22 cellular contexts compared by ENCODE assay signal in the genomic region with DNA sequence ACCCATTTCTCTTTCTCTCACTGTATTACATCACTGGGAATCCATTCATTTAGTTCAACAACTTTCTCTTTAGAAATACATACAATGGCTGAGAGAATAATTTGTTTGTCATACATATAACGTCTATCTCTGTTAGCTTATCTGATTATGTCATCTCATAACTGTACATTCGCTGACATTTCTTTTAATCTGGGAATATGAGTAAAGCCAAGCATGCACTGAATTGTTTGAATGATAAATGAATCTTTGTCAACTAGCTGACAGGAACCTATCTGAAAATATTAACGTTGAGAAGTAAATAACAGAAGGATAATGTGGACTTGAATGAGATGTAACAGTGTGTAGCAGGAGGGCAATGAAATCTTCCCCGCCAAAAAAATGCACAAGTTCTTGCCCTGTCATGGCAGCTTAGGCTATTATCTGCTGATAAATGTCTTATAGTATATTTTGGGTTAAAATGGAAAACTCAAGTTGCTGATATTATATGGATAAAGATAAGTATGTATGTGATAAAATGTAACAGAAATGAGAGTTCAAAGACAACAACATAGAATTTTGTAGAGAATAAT.
A peak's percentile ranks its signal among the peaks of the same experiment; 100 is the strongest.
DNase-seq lines count a peak whose midpoint lies in the region; ATAC-seq, FAIRE-seq and TF ChIP-seq lines count a peak whose summit lies in the region.
"Had no signal": no experiment of that assay in that cellular context is flagged by ENCODE, and none has a peak within 500 bp of the region (broad histone marks: within the 10 kb centered on the region; RNA-seq: fewer than 3 reads in every experiment).

No MANE protein-coding gene starts in this region.

- DNase-seq in Karpas-422 (no peak), SK-N-DZ (ENCODE audit: low spot score) (peak; percentile 12), K562 (ENCODE audit: extremely low read depth in 1 of 4, low spot score in 3 of 4) (peak in 1 of 4 experiments; percentile 34), SW480 (ENCODE audit: low spot score) (no peak), medulla oblongata (ENCODE audit: extremely low spot score) (no peak), inferior parietal cortex (ENCODE audit: extremely low spot score) (no peak)
- DNase-seq: 8988T; C1 segment of cervical spinal cord; Calu3; CD4-positive, alpha-beta memory T cell; COR-L47; DMS53; DMS79 treated with DMSO at 0.1 percent for 48 hours; GF-D8; HFFc6 had no signal

- H3K36me3 ChIP-seq in ACC112 (ENCODE audit: insufficient read depth, low read length) (no peaks in the 10 kb centered on the region), Karpas-422 (ENCODE audit: insufficient read depth, low read length) (no peaks in the 10 kb centered on the region), K562 (ENCODE audit: control insufficient read depth, insufficient read depth, low read length) (peaks cover 8% of the 10 kb centered on the region; the same call in 1 of the 3 replicates)
- H3K36me3 ChIP-seq: HAP-1 had no signal

- no peaks in the 10 kb centered on the region for H3K9me3 ChIP-seq in Karpas-422 (ENCODE audit: low read length)
- H3K9me3 ChIP-seq in K562 (replicated peaks; ENCODE audit: control insufficient read depth, insufficient read depth, low read depth, low read length) = peaks cover 7% of the 10 kb centered on the region; the same call in 1 of the 2 replicates
- H3K9me3 ChIP-seq: A549, HAP-1 had no signal

- H3K4me2 ChIP-seq in Karpas-422 (ENCODE audit: low read depth, low read length, poor library complexity, severe bottlenecking) (no peak overlapping the region), K562 (ENCODE audit: insufficient read depth, low read length) (peak overlapping the region; percentile 16; the same call in 1 of the 2 replicates)
- H3K4me2 ChIP-seq: A549, GM23338 had no signal

- H3K4me3 ChIP-seq in ACC112 (ENCODE audit: low read depth, low read length) (no peak overlapping the region), Karpas-422 (ENCODE audit: low read length) (no peak overlapping the region), K562 (no peak overlapping the region)
- H3K4me3 ChIP-seq: A549, GM23338, HAP-1 had no signal

- H3K9ac ChIP-seq in Karpas-422 (ENCODE audit: low read length) (no peak overlapping the region), K562 (ENCODE audit: insufficient read depth in 1 of 2, low read depth in 2 of 2, low read length in 2 of 2) (no peak overlapping the region)

- H4K20me1 ChIP-seq in Karpas-422 (ENCODE audit: insufficient read depth, low read depth, low read length) (no peaks in the 10 kb centered on the region), K562 (replicated peaks; ENCODE audit: control insufficient read depth, insufficient read depth, low read length) (no peaks in the 10 kb centered on the region)

- POLR2A ChIA-PET in K562 (lab: Yijun Ruan, JAX) = interaction anchor here (0.6 to 1.6 kb wide), 3 partner anchors 10 to 267 kb away, joined by 3 to 5 read pairs (median 3); no protein-coding TSS in a partner anchor

- CTCF ChIA-PET in K562 (lab: Yijun Ruan, JAX; ENCODE audit: low intra/inter-chr PET ratio) = no interaction called here

- no peaks in the 10 kb centered on the region for H3K79me2 ChIP-seq in ACC112 (ENCODE audit: control insufficient read depth, insufficient read depth, low read length, unreplicated experiment)
- no peaks in the 10 kb centered on the region for H3K79me2 ChIP-seq in Karpas-422 (ENCODE audit: low read length)
- peaks cover 68% of the 10 kb centered on the region for H3K79me2 ChIP-seq in K562 (ENCODE audit: control insufficient read depth, insufficient read depth, low read length)

- no TSS peak for BruUV-seq in K562 (replicated peaks; lab: Mats Ljungman, UMichigan)

- no peaks in the 10 kb centered on the region for H3K9me1 ChIP-seq in K562 (ENCODE audit: control insufficient read depth, insufficient read depth, low read length)

- H2AFZ ChIP-seq in ACC112 (ENCODE audit: low read length, unreplicated experiment) = peak overlapping the region; percentile 5
- peak overlapping the region; percentile 31 for H2AFZ ChIP-seq in Karpas-422 (ENCODE audit: low read length)
- H2AFZ ChIP-seq in K562 (ENCODE audit: low read depth, low read length) = peak overlapping the region; percentile 46
- H2AFZ ChIP-seq: GM23338 had no signal

- intact Hi-C loops in K562 (cut with micrococcal nuclease) = no loop called here

- no peak for TF ChIP-seq POLR2A in K562 (conservative IDR thresholded peaks at IDR 0.05)

- no peaks in the 10 kb centered on the region for H3K9me2 ChIP-seq in Karpas-422 (replicated peaks; ENCODE audit: insufficient read depth, low read length)

- H3K27me3 ChIP-seq in ACC112 (ENCODE audit: insufficient read depth, low read length) (no peaks in the 10 kb centered on the region), Karpas-422 (ENCODE audit: low read length) (no peaks in the 10 kb centered on the region), K562 (ENCODE audit: control insufficient read depth in 2 of 2, insufficient read depth in 2 of 2, low read length in 2 of 2) (no peaks in the 10 kb centered on the region)

- in situ Hi-C loops in K562 (cut with MboI) = no loop called here

- ATAC-seq in K562 = peak; percentile 78
- ATAC-seq: A549, GM23338 had no signal

- no peak for TF ChIP-seq EP300 in K562 (IDR thresholded peaks at IDR 0.05; ENCODE audit: low read length)

- FAIRE-seq in K562 (lab: Jason Lieb, UNC) = no peak
- FAIRE-seq: A549, GM12891, GM18507, GM19239 had no signal

- TF ChIP-seq CTCF in K562 (IDR thresholded peaks at IDR 0.05 in 2 of 3, conservative IDR thresholded peaks at IDR 0.05 in 1 of 3; ENCODE audit: insufficient read depth in 2 of 3, low read depth in 1 of 3, low read length in 3 of 3) = no peak

- 3% methylated on average over 4 of the region's 4 CpGs for WGBS in K562 (ENCODE audit: insufficient coverage, low coverage, missing lambda C conversion rate)

- no peak overlapping the region for H3K27ac ChIP-seq in ACC112 (ENCODE audit: low read depth, low read length)
- no peak overlapping the region for H3K27ac ChIP-seq in Karpas-422 (ENCODE audit: low read length)
- peak overlapping the region; percentile 49; the same call in 2 of the 3 replicates for H3K27ac ChIP-seq in K562 (ENCODE audit: extremely low read depth, low read depth, low read length)
- H3K27ac ChIP-seq: A549 had no signal

- no peak for TF ChIP-seq RAD21 in K562 (CRISPR knock-in tag; conservative IDR thresholded peaks at IDR 0.05 in 1 of 2, IDR thresholded peaks at IDR 0.05 in 1 of 2)

- H3K4me1 ChIP-seq in ACC112 (ENCODE audit: control insufficient read depth, insufficient read depth, low read length, unreplicated experiment) = no peaks in the 10 kb centered on the region
- no peaks in the 10 kb centered on the region for H3K4me1 ChIP-seq in Karpas-422 (ENCODE audit: low read length)
- H3K4me1 ChIP-seq in K562 (replicated peaks in 1 of 2; ENCODE audit: control insufficient read depth in 2 of 2, insufficient read depth in 2 of 2, low read length in 2 of 2) = no peaks in the 10 kb centered on the region
- H3K4me1 ChIP-seq: A549, HAP-1 had no signal

TF ChIP-seq in K562, 482 proteins besides CTCF, POLR2A, EP300 and RAD21 (continues in another document):
- TF ChIP-seq DACH1 (IDR thresholded peaks at IDR 0.05; ENCODE audit: partially characterized antibody) (peak; percentile 39), CEBPG (CRISPR knock-in tag; IDR thresholded peaks at IDR 0.05) (no peak), CEBPG (tag; conservative IDR thresholded peaks at IDR 0.05 in 1 of 2, IDR thresholded peaks at IDR 0.05 in 1 of 2) (peak in 1 of 2 experiments; percentile 39; a peak in 1 of 4 replicates), ZNF780A (CRISPR knock-in tag; IDR thresholded peaks at IDR 0.05) (no peak), ARNT (IDR thresholded peaks at IDR 0.05) (no peak), JUND (IDR thresholded peaks at IDR 0.05; ENCODE audit: borderline replicate concordance, low read depth, low read length) (no peak), JUND (tag; IDR thresholded peaks at IDR 0.05; ENCODE audit: borderline replicate concordance, low read depth, low read length) (peak; percentile 22; the same call in 1 of the 3 replicates), FUS (optimal IDR thresholded peaks at IDR 0.05; ENCODE audit: low read depth, low read length) (no peak), C11orf30 (IDR thresholded peaks at IDR 0.05; ENCODE audit: low read depth) (peak; percentile 29; the same call in 1 of the 2 replicates), ZNF79 (CRISPR knock-in tag; IDR thresholded peaks at IDR 0.05; ENCODE audit: low read depth) (no peak), TRIM24 (IDR thresholded peaks at IDR 0.05) (peak; percentile 17 to 44; a peak in 1 of 4 replicates), ZNF408 (CRISPR knock-in tag; IDR thresholded peaks at IDR 0.05; ENCODE audit: low read depth) (no peak), CCNT2 (IDR thresholded peaks at IDR 0.05; ENCODE audit: borderline replicate concordance, extremely low read depth, insufficient read length, low read depth, low read length) (no peak)
- TF ChIP-seq, protein P1, sequence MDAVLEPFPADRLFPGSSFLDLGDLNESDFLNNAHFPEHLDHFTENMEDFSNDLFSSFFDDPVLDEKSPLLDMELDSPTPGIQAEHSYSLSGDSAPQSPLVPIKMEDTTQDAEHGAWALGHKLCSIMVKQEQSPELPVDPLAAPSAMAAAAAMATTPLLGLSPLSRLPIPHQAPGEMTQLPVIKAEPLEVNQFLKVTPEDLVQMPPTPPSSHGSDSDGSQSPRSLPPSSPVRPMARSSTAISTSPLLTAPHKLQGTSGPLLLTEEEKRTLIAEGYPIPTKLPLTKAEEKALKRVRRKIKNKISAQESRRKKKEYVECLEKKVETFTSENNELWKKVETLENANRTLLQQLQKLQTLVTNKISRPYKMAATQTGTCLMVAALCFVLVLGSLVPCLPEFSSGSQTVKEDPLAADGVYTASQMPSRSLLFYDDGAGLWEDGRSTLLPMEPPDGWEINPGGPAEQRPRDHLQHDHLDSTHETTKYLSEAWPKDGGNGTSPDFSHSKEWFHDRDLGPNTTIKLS (IDR thresholded peaks at IDR 0.05; ENCODE audit: borderline replicate concordance, low read depth) = no peak
